Comparison of ENCODE assay signal across 10 cellular contexts in genomic region chr3:50334339-50335075, GRCh38. TPM values are rescaled to one million over a fixed set of nuclear protein-coding genes. Genes with fewer than 3 reads are reported as not detected.
A peak's percentile ranks its signal among the peaks of the same experiment; 100 is the strongest.
DNase-seq lines count a peak whose midpoint lies in the region; ATAC-seq and TF ChIP-seq lines count a peak whose summit lies in the region.
"Had no signal": no experiment of that assay in that cellular context is flagged by ENCODE, and none has a peak within 500 bp of the region (broad histone marks: within the 10 kb centered on the region; RNA-seq: fewer than 3 reads in every experiment).

No MANE protein-coding gene starts in this region.

- H3K79me2 ChIP-seq in OCI-LY7 (ENCODE audit: insufficient read depth, low read depth, low read length): peaks cover 50% of the 10 kb centered on the region

- H3K9me2 ChIP-seq in OCI-LY7 (ENCODE audit: insufficient read depth, low read length): no peaks in the 10 kb centered on the region

- DNase-seq in OCI-LY7 (ENCODE audit: low spot score) (no peak), nephron progenitor cell (no peak), NCI-H2171 (lab: John Stamatoyannopoulos, UW) (no peak), NCI-H2107 (lab: John Stamatoyannopoulos, UW) (no peak), NOMO-1 treated with DMSO at 0.1 percent for 48 hours (lab: John Stamatoyannopoulos, UW; ENCODE audit: unreplicated experiment) (no peak)
- no peak for DNase-seq in effector memory CD8-positive, alpha-beta T cell
- DNase-seq: amniotic stem cell; stimulated activated CD8-positive, alpha-beta memory T cell treated with anti-CD3 and anti-CD28 coated beads, Interleukin-4, amount 100 ng/mL, for 48 hours had no signal

- H4K20me1 ChIP-seq in OCI-LY7 (ENCODE audit: insufficient read depth, low read length): peaks cover 5% of the 10 kb centered on the region

- peak overlapping the region; percentile 93 to 96 for H3K27ac Mint-ChIP-seq in effector memory CD8-positive, alpha-beta T cell
- peak overlapping the region; percentile 88 for H3K27ac Mint-ChIP-seq in nephron progenitor cell

- no peaks in the 10 kb centered on the region for H3K9me3 ChIP-seq in OCI-LY7 (ENCODE audit: low read length)

- intact Hi-C loops in OCI-LY7 (cut with micrococcal nuclease; ENCODE audit: unreplicated experiment): loop anchor here (5.0 kb wide), 2 partner anchors 37 to 97 kb away; partner anchors contain the start of genes GNAI2, HYAL3 and NAA80

- no peaks in the 10 kb centered on the region for H3K9me3 Mint-ChIP-seq in effector memory CD8-positive, alpha-beta T cell
- H3K9me3 Mint-ChIP-seq in nephron progenitor cell: no peaks in the 10 kb centered on the region

- H2AFZ ChIP-seq in OCI-LY7 (ENCODE audit: low read length): no peak overlapping the region

- H3K4me1 Mint-ChIP-seq in effector memory CD8-positive, alpha-beta T cell (ENCODE audit: low read depth in 2 of 2): peaks cover 48 to 56% of the 10 kb centered on the region in 2 donors
- peaks cover 48% of the 10 kb centered on the region for H3K4me1 Mint-ChIP-seq in nephron progenitor cell

- H3K4me3 Mint-ChIP-seq in effector memory CD8-positive, alpha-beta T cell: peak overlapping the region; percentile 68 to 97
- H3K4me3 Mint-ChIP-seq in nephron progenitor cell: peak overlapping the region; percentile 61

- peak overlapping the region; percentile 90 for H3K4me2 ChIP-seq in OCI-LY7 (ENCODE audit: low read length)

- CTCF ChIA-PET in OCI-LY7 (lab: Charles Lee; ENCODE audit: unreplicated experiment): no interaction called here

- ATAC-seq in effector memory CD8-positive, alpha-beta T cell (replicated peaks): no peak
- ATAC-seq in HG03159 (IDR thresholded peaks at IDR 0.05; ENCODE audit: unreplicated experiment): no peak

- H3K36me3 ChIP-seq in OCI-LY7 (ENCODE audit: insufficient read depth, low read length): peaks cover 66% of the 10 kb centered on the region

- peak overlapping the region; percentile 97 for H3K27ac ChIP-seq in C4-2B
- H3K27ac ChIP-seq in OCI-LY7 (ENCODE audit: low read depth, low read length, poor library complexity, severe bottlenecking): peak overlapping the region; percentile 37

- no TSS peak for BruUV-seq in OCI-LY7 (replicated peaks; lab: Mats Ljungman, UMichigan)

- H3K4me3 ChIP-seq in OCI-LY7 (ENCODE audit: low read depth, low read length, poor library complexity, severe bottlenecking): peak overlapping the region; percentile 32

- H3K4me1 ChIP-seq in OCI-LY7 (ENCODE audit: insufficient read depth, low read length, poor library complexity, severe bottlenecking): peaks cover 46% of the 10 kb centered on the region

- POLR2A ChIA-PET in OCI-LY7 (lab: Charles Lee): interaction anchor here (1.0 to 1.8 kb wide), 2 partner anchors 14 to 16 kb away, joined by 5 to 6 read pairs; partner anchors contain the start of genes CYB561D2 and NPRL2

- H3K27me3 Mint-ChIP-seq in effector memory CD8-positive, alpha-beta T cell: no peaks in the 10 kb centered on the region
- peaks cover 18% of the 10 kb centered on the region for H3K27me3 Mint-ChIP-seq in nephron progenitor cell (ENCODE audit: low read depth, poor library complexity)

- no peak for TF ChIP-seq CTCF in C4-2B (conservative IDR thresholded peaks at IDR 0.05)
- TF ChIP-seq CTCF in OCI-LY7 (conservative IDR thresholded peaks at IDR 0.05; ENCODE audit: low read length): no peak
- TF ChIP-seq CTCF in nephron progenitor cell (IDR thresholded peaks at IDR 0.05): no peak

- peaks cover 92% of the 10 kb centered on the region for H3K36me3 Mint-ChIP-seq in effector memory CD8-positive, alpha-beta T cell (ENCODE audit: insufficient read depth)
- H3K36me3 Mint-ChIP-seq in nephron progenitor cell (ENCODE audit: low read depth): peaks cover 7% of the 10 kb centered on the region

RNA-seq across cellular contexts. Expression of gene RASSF1, which starts 6.1 kb away (rescaled TPM):
- total RNA-seq in OCI-LY7 (2014; rRNA removed; shearing (Covaris generic)): 35.8 and 36.0 TPM in 2 replicates
- 33.0 and 33.9 TPM in 2 replicates for total RNA-seq in OCI-LY7 (2022)

RNA-seq across cellular contexts. Expression of gene TUSC2, which starts 6.5 kb away (rescaled TPM):
- total RNA-seq in OCI-LY7 (2014; rRNA removed; shearing (Covaris generic)): 24.5 and 26.9 TPM in 2 replicates
- 20.2 and 20.4 TPM in 2 replicates for total RNA-seq in OCI-LY7 (2022)

RNA-seq across cellular contexts. Expression of gene ZMYND10, which starts 11.0 kb away (rescaled TPM):
- 1.7 and 1.8 TPM in 2 replicates for total RNA-seq in OCI-LY7 (2014; rRNA removed; shearing (Covaris generic))
- 2.8 and 3.0 TPM in 2 replicates for total RNA-seq in OCI-LY7 (2022)

RNA-seq across cellular contexts. Expression of gene HYAL2, which starts 12.0 kb away (rescaled TPM):
- total RNA-seq in OCI-LY7 (2014; rRNA removed; shearing (Covaris generic)): 15.3 and 19.7 TPM in 2 replicates
- 7.6 and 7.7 TPM in 2 replicates for total RNA-seq in OCI-LY7 (2022)

RNA-seq across cellular contexts. Expression of gene NPRL2, which starts 16.1 kb away (rescaled TPM):
- total RNA-seq in OCI-LY7 (2014; rRNA removed; shearing (Covaris generic)): 38.6 and 52.5 TPM in 2 replicates
- total RNA-seq in OCI-LY7 (2022): 27.9 and 36.0 TPM in 2 replicates
